Comparison of ENCODE assay signal across 8 cellular contexts in genomic region chr2:219541611-219542180, GRCh38. TPM values are rescaled to one million over a fixed set of nuclear protein-coding genes. Genes with fewer than 3 reads are reported as not detected.
DNase-seq lines count a peak whose midpoint lies in the region; ATAC-seq and TF ChIP-seq lines count a peak whose summit lies in the region.

No MANE protein-coding gene starts in this region.

- no peaks in the 10 kb centered on the region for H3K27me3 ChIP-seq in CD4-positive, alpha-beta T cell (ENCODE audit: control insufficient read depth, insufficient read depth, low read length)

- POLR2A ChIA-PET in CD4-positive, alpha-beta T cell (lab: Charles Lee), result interaction anchor here (0.6 to 0.7 kb wide), 2 partner anchors 19 to 1821 kb away, joined by 3 read pairs; no protein-coding TSS in a partner anchor

- no peaks in the 10 kb centered on the region for H3K9me3 ChIP-seq in CD4-positive, alpha-beta T cell (ENCODE audit: control insufficient read depth, low read length)

- no peak overlapping the region for H3K27ac ChIP-seq in CD4-positive, alpha-beta T cell (ENCODE audit: low read depth, low read length)

- CTCF ChIA-PET in CD4-positive, alpha-beta T cell (lab: Charles Lee), result interaction anchor here (0.7 to 4.5 kb wide), 10 partner anchors 10 to 138 kb away, joined by 3 to 27 read pairs (median 6); partner anchors contain the start of gene GMPPA

- peaks cover 22% of the 10 kb centered on the region for H3K4me1 Mint-ChIP-seq in CD4-positive, alpha-beta T cell (ENCODE audit: low read depth)
- peaks cover 17 to 28% (median 21%) of the 10 kb centered on the region in 3 donors for H3K4me1 Mint-ChIP-seq in naive B cell
- peaks cover 20% of the 10 kb centered on the region for H3K4me1 Mint-ChIP-seq in stimulated activated memory B cell treated with anti-CD40 and anti-IgM and Interleukin-4, amounts not matched to agents 10 μg/mL and 1 μg/mL and 100 μg/mL, for 72 hours

- H3K4me3 ChIP-seq in epithelial cell of esophagus (ENCODE audit: low read length), result peak overlapping the region; percentile 79

- no peaks in the 10 kb centered on the region for H3K27me3 Mint-ChIP-seq in CD4-positive, alpha-beta T cell
- H3K27me3 Mint-ChIP-seq in naive B cell, result peaks cover 28 to 86% (median 61%) of the 10 kb centered on the region in 3 donors
- H3K27me3 Mint-ChIP-seq in stimulated activated memory B cell treated with anti-CD40 and anti-IgM and Interleukin-4, amounts not matched to agents 10 μg/mL and 1 μg/mL and 100 μg/mL, for 72 hours, result peaks cover 76% of the 10 kb centered on the region

- intact Hi-C loops in CD4-positive, alpha-beta T cell (cut with DNase I, micrococcal nuclease), result loop anchor here (1.0 to 10.0 kb wide), 11 partner anchors 11 to 977 kb away; partner anchors contain the start of genes CNOT9 (in 1 of the 2), DNPEP (in 1 of the 2), STK11IP (in 1 of the 2) and USP37 (in 1 of the 2)

- H3K36me3 Mint-ChIP-seq in CD4-positive, alpha-beta T cell (ENCODE audit: low read depth), result peaks cover 6% of the 10 kb centered on the region
- no peaks in the 10 kb centered on the region for H3K36me3 Mint-ChIP-seq in naive B cell
- H3K36me3 Mint-ChIP-seq in stimulated activated memory B cell treated with anti-CD40 and anti-IgM and Interleukin-4, amounts not matched to agents 10 μg/mL and 1 μg/mL and 100 μg/mL, for 72 hours, result peaks cover 14% of the 10 kb centered on the region

- peak; percentile 100 for TF ChIP-seq CTCF in CD4-positive, alpha-beta T cell (IDR thresholded peaks at IDR 0.05)
- peak; percentile 88 for TF ChIP-seq CTCF in epithelial cell of esophagus (IDR thresholded peaks at IDR 0.05; ENCODE audit: insufficient read depth, low read depth, low read length, missing control alignments)

- peak; percentile 51 for ATAC-seq in CD4-positive, alpha-beta T cell (ENCODE audit: poor library complexity)
- ATAC-seq in GM19455 (IDR thresholded peaks at IDR 0.05; ENCODE audit: unreplicated experiment), result peak; percentile 55
- peak; percentile 47 for ATAC-seq in HG03571 (IDR thresholded peaks at IDR 0.05; ENCODE audit: unreplicated experiment)
- peak; percentile 57 to 61 for ATAC-seq in naive B cell (ENCODE audit: low read depth in 2 of 2)
- peak; percentile 72 for ATAC-seq in stimulated activated memory B cell treated with anti-CD40 and anti-IgM and Interleukin-4, amounts not matched to agents 10 μg/mL and 1 μg/mL and 100 μg/mL, for 72 hours

- no peak overlapping the region for H3K27ac Mint-ChIP-seq in CD4-positive, alpha-beta T cell
- no peak overlapping the region for H3K27ac Mint-ChIP-seq in naive B cell
- H3K27ac Mint-ChIP-seq in stimulated activated memory B cell treated with anti-CD40 and anti-IgM and Interleukin-4, amounts not matched to agents 10 μg/mL and 1 μg/mL and 100 μg/mL, for 72 hours, result no peak overlapping the region

- no peaks in the 10 kb centered on the region for H3K9me3 Mint-ChIP-seq in CD4-positive, alpha-beta T cell
- H3K9me3 Mint-ChIP-seq in naive B cell, result peaks cover 0 to 5% (median 0%) of the 10 kb centered on the region in 7 donors
- H3K9me3 Mint-ChIP-seq in stimulated activated memory B cell treated with anti-CD40 and anti-IgM and Interleukin-4, amounts not matched to agents 10 μg/mL and 1 μg/mL and 100 μg/mL, for 72 hours, result no peaks in the 10 kb centered on the region

- H3K4me3 Mint-ChIP-seq in CD4-positive, alpha-beta T cell, result peak overlapping the region; percentile 86
- peak overlapping the region in 7 of 8 donors; percentile 5 to 82 (median 47) for H3K4me3 Mint-ChIP-seq in naive B cell
- H3K4me3 Mint-ChIP-seq in stimulated activated memory B cell treated with anti-CD40 and anti-IgM and Interleukin-4, amounts not matched to agents 10 μg/mL and 1 μg/mL and 100 μg/mL, for 72 hours, result peak overlapping the region; percentile 33

- DNase-seq in CD4-positive, alpha-beta T cell, result peak; percentile 73 to 88 (median 82)
- DNase-seq in NK-92 (lab: John Stamatoyannopoulos, UW; ENCODE audit: unreplicated experiment), result peak; percentile 26
- DNase-seq in activated CD8-positive, alpha-beta memory T cell treated with anti-CD3 and anti-CD28 coated beads, Interleukin-2, amount 50 U/mL, for 24 hours (ENCODE audit: extremely low read depth), result peak; percentile 43
- peak; percentile 93 for DNase-seq in epithelial cell of esophagus (ENCODE audit: low read depth)
- peak; percentile 80 for DNase-seq in naive B cell

RNA-seq across cellular contexts. Expression of gene CHPF, which starts 1.9 kb away (rescaled TPM):
- total RNA-seq in CD4-positive, alpha-beta T cell, result 1 to 10 TPM; 6.5 to 7.1 TPM
- polyA plus RNA-seq in naive B cell (ENCODE audit: low read depth in 6 of 6), result 1 to 10 TPM in 1 of 6 donors, under 1 TPM in 5; 0.17 to 5.0 (median 0.41) TPM

RNA-seq across cellular contexts. Expression of gene TMEM198, which starts 2.1 kb away (rescaled TPM):
- under 1 TPM; 0.47 to 0.91 TPM for total RNA-seq in CD4-positive, alpha-beta T cell
- 1 to 10 TPM in 1 of 6 donors, not detected in 5; 1.2 TPM for polyA plus RNA-seq in naive B cell (ENCODE audit: low read depth in 6 of 6)

RNA-seq across cellular contexts. Expression of gene ASIC4, which starts 27.4 kb away (rescaled TPM):
- total RNA-seq in CD4-positive, alpha-beta T cell, result under 1 TPM; 0.08 to 0.17 TPM
- polyA plus RNA-seq in naive B cell (ENCODE audit: low read depth in 6 of 6), result not detected

RNA-seq across cellular contexts. Expression of gene OBSL1, which starts 29.6 kb away (rescaled TPM):
- total RNA-seq in CD4-positive, alpha-beta T cell, result under 1 TPM; 0.31 to 0.49 TPM
- polyA plus RNA-seq in naive B cell (ENCODE audit: low read depth in 6 of 6), result not detected

RNA-seq across cellular contexts. Expression of gene INHA, which starts 30.4 kb away (rescaled TPM):
- not detected for total RNA-seq in CD4-positive, alpha-beta T cell
- not detected for polyA plus RNA-seq in naive B cell (ENCODE audit: low read depth in 6 of 6)

Comparison
In these comparisons a context has a peak if more than half of its experiments do, and no peak if none do; other contexts are left out.
1. DNase-seq: peak in every context shown above with its lines; median percentile 93 in epithelial cell of esophagus; 82 in CD4-positive, alpha-beta T cell; 80 in naive B cell; 43 in activated CD8-positive, alpha-beta memory T cell treated with anti-CD3 and anti-CD28 coated beads, Interleukin-2, amount 50 U/mL, for 24 hours; 26 in NK-92.
2. H3K4me3 Mint-ChIP-seq: peak in every context shown above with its lines; median percentile 86 in CD4-positive, alpha-beta T cell; 47 in naive B cell; 33 in stimulated activated memory B cell treated with anti-CD40 and anti-IgM and Interleukin-4, amounts not matched to agents 10 μg/mL and 1 μg/mL and 100 μg/mL, for 72 hours.